ENCODE assay signal across 1 cellular context in genomic region chr16:28491970-28492474, GRCh38.
TF ChIP-seq lines count a peak whose summit lies in the region.

Gene CLN3 (minus strand): TSS chr16:28492074. CDS start chr16:28491759, 315 bp downstream.

TF ChIP-seq in HepG2, 621 proteins besides CTCF, POLR2A, EP300 and RAD21 (continued from another document and continues in another):
- no peak for TF ChIP-seq PBX3 (CRISPR knock-in tag; IDR thresholded peaks at IDR 0.05; ENCODE audit: borderline replicate concordance)
- no peak for TF ChIP-seq CHD2 (IDR thresholded peaks at IDR 0.05; ENCODE audit: low read depth, low read length)
- peak; percentile 42 for TF ChIP-seq FOXA3 (CRISPR knock-in tag; IDR thresholded peaks at IDR 0.05)
- TF ChIP-seq SALL1 (CRISPR knock-in tag; IDR thresholded peaks at IDR 0.05): peak; percentile 85
- TF ChIP-seq ZNF160 (CRISPR knock-in tag; IDR thresholded peaks at IDR 0.05): no peak; the same call in 1 of the 2 replicates
- TF ChIP-seq MXD3 (CRISPR knock-in tag; IDR thresholded peaks at IDR 0.05): no peak; the same call in 1 of the 2 replicates
- TF ChIP-seq KMT2B (CRISPR knock-in tag; IDR thresholded peaks at IDR 0.05): peak; percentile 77; the same call in 1 of the 2 replicates
- TF ChIP-seq ZNF619 (CRISPR knock-in tag; IDR thresholded peaks at IDR 0.05): no peak
- TF ChIP-seq PRDM10 (CRISPR knock-in tag; IDR thresholded peaks at IDR 0.05; ENCODE audit: low read depth): no peak
- TF ChIP-seq BHLHE40 (IDR thresholded peaks at IDR 0.05; ENCODE audit: low read length): peak; percentile 98
- no peak for TF ChIP-seq MTA1 (CRISPR knock-in tag; IDR thresholded peaks at IDR 0.05; ENCODE audit: borderline replicate concordance)
- no peak for TF ChIP-seq PRDM4 (CRISPR knock-in tag; IDR thresholded peaks at IDR 0.05; ENCODE audit: borderline replicate concordance)
- TF ChIP-seq MTF2 (CRISPR knock-in tag; IDR thresholded peaks at IDR 0.05; ENCODE audit: borderline replicate concordance): no peak
- peak; percentile 5 for TF ChIP-seq JARID2 (CRISPR knock-in tag; IDR thresholded peaks at IDR 0.05; ENCODE audit: insufficient replicate concordance)
- peak; percentile 84 for TF ChIP-seq ARNTL (CRISPR knock-in tag; IDR thresholded peaks at IDR 0.05)
- TF ChIP-seq RFX3 (CRISPR knock-in tag; IDR thresholded peaks at IDR 0.05): no peak
- TF ChIP-seq CHCHD3 (CRISPR knock-in tag; IDR thresholded peaks at IDR 0.05): no peak
- no peak for TF ChIP-seq ZNF33B (CRISPR knock-in tag; IDR thresholded peaks at IDR 0.05)
- no peak; the same call in 1 of the 2 replicates for TF ChIP-seq ZNF124 (CRISPR knock-in tag; IDR thresholded peaks at IDR 0.05)
- TF ChIP-seq ZNF597 (CRISPR knock-in tag; IDR thresholded peaks at IDR 0.05): no peak
- no peak for TF ChIP-seq BATF2 (CRISPR knock-in tag; IDR thresholded peaks at IDR 0.05)
- TF ChIP-seq MEF2D (CRISPR knock-in tag; IDR thresholded peaks at IDR 0.05): peak; percentile 66; the same call in 1 of the 2 replicates
- no peak for TF ChIP-seq KLF12 (CRISPR knock-in tag; IDR thresholded peaks at IDR 0.05; ENCODE audit: borderline replicate concordance)
- no peak for TF ChIP-seq PCBP1 (IDR thresholded peaks at IDR 0.05; ENCODE audit: borderline replicate concordance, low read depth, low read length)
- TF ChIP-seq GABPB1 (CRISPR knock-in tag; IDR thresholded peaks at IDR 0.05): peak; percentile 91
- no peak for TF ChIP-seq DDIT3 (CRISPR knock-in tag; IDR thresholded peaks at IDR 0.05)
- no peak for TF ChIP-seq ZNF572 (CRISPR knock-in tag; IDR thresholded peaks at IDR 0.05)
- no peak for TF ChIP-seq MAF1 (CRISPR knock-in tag; IDR thresholded peaks at IDR 0.05; ENCODE audit: borderline replicate concordance)
- peak; percentile 57 for TF ChIP-seq ETV5 (CRISPR knock-in tag; IDR thresholded peaks at IDR 0.05; ENCODE audit: borderline replicate concordance)
- no peak for TF ChIP-seq SIX1 (CRISPR knock-in tag; IDR thresholded peaks at IDR 0.05; ENCODE audit: borderline replicate concordance)
- TF ChIP-seq HNF1B (CRISPR knock-in tag; IDR thresholded peaks at IDR 0.05): peak; percentile 50
- peak; percentile 75; the same call in 1 of the 2 replicates for TF ChIP-seq ZSCAN9 (CRISPR knock-in tag; IDR thresholded peaks at IDR 0.05; ENCODE audit: borderline replicate concordance)
- TF ChIP-seq ZNF652 (CRISPR knock-in tag; IDR thresholded peaks at IDR 0.05; ENCODE audit: borderline replicate concordance, low read depth): no peak; the same call in 1 of the 2 replicates
- TF ChIP-seq GPBP1L1 (CRISPR knock-in tag; IDR thresholded peaks at IDR 0.05): no peak
- TF ChIP-seq ZNF574 (CRISPR knock-in tag; IDR thresholded peaks at IDR 0.05): peak; percentile 94
- 0 out of 2 replicates have a peak, but pooled peaks have one; percentile 30 for TF ChIP-seq THRA (CRISPR knock-in tag; IDR thresholded peaks at IDR 0.05; ENCODE audit: borderline replicate concordance)
- TF ChIP-seq ZNF589 (CRISPR knock-in tag; conservative IDR thresholded peaks at IDR 0.05): no peak
- TF ChIP-seq ZNF691 (CRISPR knock-in tag; IDR thresholded peaks at IDR 0.05; ENCODE audit: borderline replicate concordance, low read depth): no peak
- no peak for TF ChIP-seq ZNF441 (CRISPR knock-in tag; IDR thresholded peaks at IDR 0.05; ENCODE audit: borderline replicate concordance)
- peak; percentile 92; the same call in 1 of the 2 replicates for TF ChIP-seq MYC (CRISPR knock-in tag; IDR thresholded peaks at IDR 0.05; ENCODE audit: borderline replicate concordance)
- TF ChIP-seq HDAC1 (CRISPR knock-in tag; IDR thresholded peaks at IDR 0.05): peak; percentile 87
- no peak for TF ChIP-seq ZMAT5 (CRISPR knock-in tag; IDR thresholded peaks at IDR 0.05; ENCODE audit: borderline replicate concordance, low read depth)
- no peak for TF ChIP-seq HOXD1 (CRISPR knock-in tag; IDR thresholded peaks at IDR 0.05)
